ENCODE assay signal across 13 cellular contexts in genomic region chr18:46278481-46279465, GRCh38.
DNase-seq lines count a peak whose midpoint lies in the region; ATAC-seq, FAIRE-seq and TF ChIP-seq lines count a peak whose summit lies in the region.
"Had no signal": no experiment of that assay in that cellular context is flagged by ENCODE, and none has a peak within 500 bp of the region (broad histone marks: within the 10 kb centered on the region; RNA-seq: fewer than 3 reads in every experiment).

No MANE protein-coding gene starts in this region.

- DNase-seq in CD8-positive, alpha-beta T cell: no peak
- DNase-seq in bronchial epithelial cell (ENCODE audit: low read depth): peak; percentile 39
- no peak for DNase-seq in memory B cell (ENCODE audit: low spot score in 2 of 2)
- no peak for DNase-seq in cerebellar nuclear complex (lab: John Stamatoyannopoulos, UW)
- no peak for DNase-seq in activated gamma-delta T cell (lab: John Stamatoyannopoulos, UW)
- DNase-seq in BE2C: no peak
- DNase-seq: effector memory CD4-positive, alpha-beta T cell; MG63; thyroid gland had no signal

- intact Hi-C loops in CD8-positive, alpha-beta T cell (cut with DNase I, micrococcal nuclease): no loop called here

- H3K36me3 Mint-ChIP-seq in CD8-positive, alpha-beta T cell: peaks cover 2% of the 10 kb centered on the region
- no peaks in the 10 kb centered on the region for H3K36me3 Mint-ChIP-seq in memory B cell
- H3K36me3 Mint-ChIP-seq: neural progenitor cell had no signal

- H3K27me3 Mint-ChIP-seq in CD8-positive, alpha-beta T cell (ENCODE audit: low read depth): no peaks in the 10 kb centered on the region
- no peaks in the 10 kb centered on the region for H3K27me3 Mint-ChIP-seq in memory B cell

- TF ChIP-seq EP300 in Ishikawa (IDR thresholded peaks at IDR 0.05; ENCODE audit: borderline replicate concordance): no peak

- no peaks in the 10 kb centered on the region for H3K9me3 ChIP-seq in CD8-positive, alpha-beta T cell (ENCODE audit: low read length)
- no peaks in the 10 kb centered on the region for H3K9me3 ChIP-seq in BE2C
- H3K9me3 ChIP-seq: MG63, thyroid gland had no signal

- POLR2A ChIA-PET in CD8-positive, alpha-beta T cell (lab: Charles Lee): no interaction called here

- no peak for TF ChIP-seq CTCF in CD8-positive, alpha-beta T cell (IDR thresholded peaks at IDR 0.05)
- TF ChIP-seq CTCF in bronchial epithelial cell (IDR thresholded peaks at IDR 0.05; ENCODE audit: insufficient read depth, low read length, severe bottlenecking): no peak
- no peak for TF ChIP-seq CTCF in BE2C (IDR thresholded peaks at IDR 0.05; ENCODE audit: low read depth, low read length)

- H3K4me1 Mint-ChIP-seq in CD8-positive, alpha-beta T cell (ENCODE audit: low read depth): peaks cover 15% of the 10 kb centered on the region
- H3K4me1 Mint-ChIP-seq in memory B cell: peaks cover 6% of the 10 kb centered on the region

- no peak overlapping the region for H3K4me3 Mint-ChIP-seq in CD8-positive, alpha-beta T cell
- no peak overlapping the region for H3K4me3 Mint-ChIP-seq in memory B cell
- H3K4me3 Mint-ChIP-seq: neural progenitor cell had no signal

- H3K27ac Mint-ChIP-seq in CD8-positive, alpha-beta T cell: peak overlapping the region; percentile 52
- H3K27ac Mint-ChIP-seq in memory B cell: peak overlapping the region; percentile 33
- H3K27ac Mint-ChIP-seq: neural progenitor cell had no signal

- no peaks in the 10 kb centered on the region for H3K27me3 ChIP-seq in CD8-positive, alpha-beta T cell (ENCODE audit: insufficient read depth, low read length)
- no peaks in the 10 kb centered on the region for H3K27me3 ChIP-seq in bronchial epithelial cell (ENCODE audit: control insufficient read depth, insufficient read depth, low read length)
- H3K27me3 ChIP-seq in BE2C: no peaks in the 10 kb centered on the region
- H3K27me3 ChIP-seq: MG63, neural progenitor cell, thyroid gland had no signal

- no peak overlapping the region for H3K27ac ChIP-seq in CD8-positive, alpha-beta T cell (ENCODE audit: low read depth, low read length)
- H3K27ac ChIP-seq: neural progenitor cell, thyroid gland had no signal

- no peak for TF ChIP-seq RAD21 in Ishikawa (IDR thresholded peaks at IDR 0.05; ENCODE audit: low read depth)

- no peak overlapping the region for H3K4me3 ChIP-seq in CD8-positive, alpha-beta T cell (ENCODE audit: low read depth, low read length)
- H3K4me3 ChIP-seq in bronchial epithelial cell (ENCODE audit: low read depth, low read length) (no peak overlapping the region), BE2C (ENCODE audit: low read depth, low read length) (no peak overlapping the region)
- H3K4me3 ChIP-seq: MG63, neural progenitor cell, thyroid gland had no signal

- no peaks in the 10 kb centered on the region for H3K36me3 ChIP-seq in CD8-positive, alpha-beta T cell (ENCODE audit: insufficient read depth, low read length)
- H3K36me3 ChIP-seq in bronchial epithelial cell (ENCODE audit: control insufficient read depth, insufficient read depth, low read length): no peaks in the 10 kb centered on the region
- no peaks in the 10 kb centered on the region for H3K36me3 ChIP-seq in BE2C
- H3K36me3 ChIP-seq: MG63, neural progenitor cell, thyroid gland had no signal

- H3K4me1 ChIP-seq in CD8-positive, alpha-beta T cell (ENCODE audit: insufficient read depth, low read length): no peaks in the 10 kb centered on the region
- H3K4me1 ChIP-seq in BE2C: peaks cover 10% of the 10 kb centered on the region
- H3K4me1 ChIP-seq: thyroid gland had no signal

- FAIRE-seq in bronchial epithelial cell (lab: Jason Lieb, UNC): peak; percentile 18
- FAIRE-seq: H1 had no signal

- no peak for ATAC-seq in CD8-positive, alpha-beta T cell
- no peak for ATAC-seq in memory B cell (ENCODE audit: low read depth)
- ATAC-seq in HG03520 (IDR thresholded peaks at IDR 0.05; ENCODE audit: unreplicated experiment): no peak

- H3K9me3 Mint-ChIP-seq in CD8-positive, alpha-beta T cell: no peaks in the 10 kb centered on the region
- H3K9me3 Mint-ChIP-seq in memory B cell: no peaks in the 10 kb centered on the region
- H3K9me3 Mint-ChIP-seq: neural progenitor cell had no signal

- CTCF ChIA-PET in CD8-positive, alpha-beta T cell (lab: Charles Lee): interaction anchor here (0.6 to 8.6 kb wide), 3 partner anchors 12 to 378 kb away, joined by 3 to 89 read pairs (median 6); partner anchors contain the start of gene LOXHD1

TF ChIP-seq in Ishikawa, 13 proteins besides CTCF, POLR2A, EP300 and RAD21:
- TF ChIP-seq, protein P1, sequence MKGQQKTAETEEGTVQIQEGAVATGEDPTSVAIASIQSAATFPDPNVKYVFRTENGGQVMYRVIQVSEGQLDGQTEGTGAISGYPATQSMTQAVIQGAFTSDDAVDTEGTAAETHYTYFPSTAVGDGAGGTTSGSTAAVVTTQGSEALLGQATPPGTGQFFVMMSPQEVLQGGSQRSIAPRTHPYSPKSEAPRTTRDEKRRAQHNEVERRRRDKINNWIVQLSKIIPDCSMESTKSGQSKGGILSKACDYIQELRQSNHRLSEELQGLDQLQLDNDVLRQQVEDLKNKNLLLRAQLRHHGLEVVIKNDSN (IDR thresholded peaks at IDR 0.05): peak; percentile 73
- TF ChIP-seq NFIC (IDR thresholded peaks at IDR 0.05): no peak
